Comparison of ENCODE assay signal across 7 cellular contexts in genomic region chr1:244288663-244289062, GRCh38.
"Had no signal": no experiment of that assay in that cellular context is flagged by ENCODE, and none has a peak within 500 bp of the region (broad histone marks: within the 10 kb centered on the region; RNA-seq: fewer than 3 reads in every experiment).

No MANE protein-coding gene starts in this region.

- ATAC-seq: HepG2 had no signal

- FAIRE-seq: HepG2, HTR-8/SVneo had no signal

- H3K27ac ChIP-seq: HL-60, KMS-11 had no signal

- H3K4me2 ChIP-seq: KMS-11 had no signal

- DNase-seq: IMR-90, KBM-7, KG1 had no signal

- H3K9ac ChIP-seq: KMS-11 had no signal
